ENCODE assay signal across 9 cellular contexts in genomic region chr2:42794271-42795046, GRCh38. TPM values are rescaled to one million over a fixed set of nuclear protein-coding genes. Genes with fewer than 3 reads are reported as not detected.
DNase-seq lines count a peak whose midpoint lies in the region; ATAC-seq, FAIRE-seq and TF ChIP-seq lines count a peak whose summit lies in the region.
"Had no signal": no experiment of that assay in that cellular context is flagged by ENCODE, and none has a peak within 500 bp of the region (broad histone marks: within the 10 kb centered on the region; RNA-seq: fewer than 3 reads in every experiment).

No MANE protein-coding gene starts in this region.

- peak; percentile 18 to 43 (median 24) for TF ChIP-seq CTCF in pancreas (IDR thresholded peaks at IDR 0.05)

- DNase-seq in COLO668 (lab: John Stamatoyannopoulos, UW; ENCODE audit: unreplicated experiment) (peak; percentile 19), HuH-7.5 (ENCODE audit: low spot score) (peak; percentile 79), fibroblast of gingiva (ENCODE audit: low read depth) (peak; percentile 13), pancreas (peak in 5 of 6 donors; percentile 62 to 73 (median 68))
- DNase-seq in stimulated activated naive CD4-positive, alpha-beta T cell treated with Interleukin-2 at 50 U/mL for 16 hours (lab: John Stamatoyannopoulos, UW): no peak
- DNase-seq in stimulated activated CD4-positive, alpha-beta T cell treated with anti-CD3 and anti-CD28 coated beads, Interleukin-2, amount 100 ng/mL, for 24 hours: no peak

- no peaks in the 10 kb centered on the region for H3K27me3 ChIP-seq in pancreas

- ATAC-seq in pancreas (peak; percentile 50 to 73 (median 66)), GM18858 (IDR thresholded peaks at IDR 0.05; ENCODE audit: unreplicated experiment) (no peak), esophagus mucosa (no peak)

- H3K36me3 ChIP-seq in pancreas: no peaks in the 10 kb centered on the region

- H3K4me1 ChIP-seq in pancreas: peaks cover 2 to 15% (median 8%) of the 10 kb centered on the region in 3 donors

- no peaks in the 10 kb centered on the region for H3K9me3 ChIP-seq in pancreas

- 30 to 34% methylated on average over 8 of the region's 8 CpGs for WGBS in pancreas, 2 donors

- no peak for FAIRE-seq in pancreas (lab: Jason Lieb, UNC)

- peak overlapping the region; percentile 12 to 96 (median 92) for H3K27ac ChIP-seq in pancreas

- intact Hi-C loops in pancreas (cut with DNase I): no loop called here

- peak overlapping the region in 3 of 4 donors; percentile 72 to 88 (median 74) for H3K4me3 ChIP-seq in pancreas

RNA-seq across cellular contexts. Expression of gene HAAO, which starts 2.1 kb away (rescaled TPM):
- 10 to 100 TPM; 10.9 to 35.4 (median 20.4) TPM for total RNA-seq in pancreas
- polyA plus RNA-seq in pancreas: 10 to 100 TPM; 18.3 to 31.6 TPM
- 4.1 TPM for total RNA-seq in esophagus mucosa
- total RNA-seq: LHCN-M2 had no signal

RNA-seq across cellular contexts. Expression of gene OXER1, which starts 30.5 kb away (rescaled TPM):
- total RNA-seq in pancreas (1 to 10 TPM; 2.0 to 4.5 (median 3.7) TPM), esophagus mucosa (0.40 TPM)
- 10 to 100 TPM; 10.1 to 12.5 TPM for polyA plus RNA-seq in pancreas

Comparison
In these comparisons a context has a peak if more than half of its experiments do, and no peak if none do; other contexts are left out.
1. DNase-seq: peak in COLO668 (single experiment), HuH-7.5 (single experiment), fibroblast of gingiva (single experiment) and pancreas (5 of 6); none in stimulated activated naive CD4-positive, alpha-beta T cell treated with Interleukin-2 at 50 U/mL for 16 hours (single experiment) and stimulated activated CD4-positive, alpha-beta T cell treated with anti-CD3 and anti-CD28 coated beads, Interleukin-2, amount 100 ng/mL, for 24 hours (0 of 2).
2. ATAC-seq: peak in pancreas (4 of 4); none in GM18858 (single experiment) and esophagus mucosa (single experiment).